ENCODE assay signal across 10 cellular contexts in genomic region chr1:42943166-42943565, GRCh38. TPM values are rescaled to one million over a fixed set of nuclear protein-coding genes. Genes with fewer than 3 reads are reported as not detected.
DNase-seq lines count a peak whose midpoint lies in the region; ATAC-seq, FAIRE-seq and TF ChIP-seq lines count a peak whose summit lies in the region.
"Had no signal": no experiment of that assay in that cellular context is flagged by ENCODE, and none has a peak within 500 bp of the region (broad histone marks: within the 10 kb centered on the region; RNA-seq: fewer than 3 reads in every experiment).

No MANE protein-coding gene starts in this region.

- H3K4me1 ChIP-seq in esophagus (ENCODE audit: control insufficient read depth in 2 of 2, insufficient read depth in 2 of 2, low read length in 1 of 2) = peaks cover 16 to 63% of the 10 kb centered on the region in 2 donors

- H3K9me3 Mint-ChIP-seq in T-cell = no peaks in the 10 kb centered on the region

- H3K27ac ChIP-seq in esophagus (ENCODE audit: low read depth in 2 of 2, low read length in 1 of 2) (peak overlapping the region; percentile 90 to 99), WERI-Rb-1 (no peak overlapping the region)

- 23 to 46% methylated on average over 7 of the region's 7 CpGs for WGBS in esophagus, 2 donors

- H3K27ac Mint-ChIP-seq in T-cell = peak overlapping the region; percentile 79 to 90

- H3K4me3 Mint-ChIP-seq in T-cell = peak overlapping the region in 1 of 3 donors; percentile 78

- H3K36me3 Mint-ChIP-seq in T-cell = peaks cover 45% of the 10 kb centered on the region

- intact Hi-C loops in head of caudate nucleus (cut with DNase I) = no loop called here

- CTCF ChIA-PET in T-cell (lab: Charles Lee) = interaction anchor here in 1 of 2 donors (0.7 to 1.2 kb wide), 2 partner anchors 12 to 23 kb away, joined by 3 read pairs; no protein-coding TSS in a partner anchor

- no peaks in the 10 kb centered on the region for H3K9me3 ChIP-seq in esophagus (ENCODE audit: control insufficient read depth in 2 of 2, insufficient read depth in 1 of 2, low read depth in 1 of 2, low read length in 1 of 2)
- no peaks in the 10 kb centered on the region for H3K9me3 ChIP-seq in WERI-Rb-1 (ENCODE audit: severe bottlenecking)

- H3K36me3 ChIP-seq in esophagus (ENCODE audit: control insufficient read depth in 2 of 2, insufficient read depth in 2 of 2, low read length in 1 of 2) (peaks cover 0 to 13% of the 10 kb centered on the region in 2 donors), WERI-Rb-1 (peaks cover 84% of the 10 kb centered on the region)

- peak; percentile 31 for FAIRE-seq in GM12891 (lab: Jason Lieb, UNC)
- FAIRE-seq: GM12892 had no signal

- peaks cover 97 to 100% (median 98%) of the 10 kb centered on the region in 3 donors for H3K4me1 Mint-ChIP-seq in T-cell

- H3K27me3 ChIP-seq in esophagus (ENCODE audit: control insufficient read depth in 1 of 2, insufficient read depth in 2 of 2, low read length in 2 of 2) (no peaks in the 10 kb centered on the region), WERI-Rb-1 (ENCODE audit: insufficient read depth, low read depth, severe bottlenecking) (no peaks in the 10 kb centered on the region)

- POLR2A ChIA-PET in T-cell (lab: Charles Lee) = interaction anchor here in 1 of 2 donors (1.3 kb wide), 1 partner anchor 8 kb away, joined by 3 read pairs; no protein-coding TSS in a partner anchor

- ATAC-seq in T-cell (replicated peaks in 1 of 4) = peak; percentile 65 to 74 (median 68)

- H3K4me3 ChIP-seq in esophagus (ENCODE audit: low read depth in 1 of 2, low read length in 2 of 2) (peak overlapping the region in 1 of 2 donors; percentile 8), WERI-Rb-1 (ENCODE audit: low read depth, low read length) (no peak overlapping the region)

- TF ChIP-seq CTCF in WERI-Rb-1 (IDR thresholded peaks at IDR 0.05; ENCODE audit: low read depth, low read length) = no peak

- DNase-seq in GM12891 (ENCODE audit: insufficient read length, low spot score) = no peak
- peak in 5 of 34 experiments; percentile 17 to 45 (median 38) for DNase-seq in T-cell
- DNase-seq in renal cortical epithelial cell (ENCODE audit: low read depth) = peak; percentile 93
- DNase-seq in WERI-Rb-1 = no peak
- no peak for DNase-seq in NCI-H446 treated with DMSO at 0.1 percent for 48 hours (lab: John Stamatoyannopoulos, UW)
- no peak for DNase-seq in head of caudate nucleus
- DNase-seq in NCI-H1105 (lab: John Stamatoyannopoulos, UW) = no peak
- DNase-seq: NCI-H748 treated with DMSO at 0.1 percent for 48 hours had no signal

- no peak for TF ChIP-seq POLR2A in GM12891 (IDR thresholded peaks at IDR 0.05; ENCODE audit: low read depth, low read length)

- no peaks in the 10 kb centered on the region for H3K27me3 Mint-ChIP-seq in T-cell

TF ChIP-seq in GM12891, 5 proteins besides CTCF, POLR2A, EP300 and RAD21:
- TF ChIP-seq TAF1 (IDR thresholded peaks at IDR 0.05; ENCODE audit: low read depth, low read length) = no peak
TF ChIP-seq in GM12891: peak in this region for 0.

RNA-seq across cellular contexts. Expression of gene SLC2A1, which starts 15.5 kb away (rescaled TPM):
- polyA plus RNA-seq in GM12891 (2012; ENCODE audit: low read depth, missing spikeins) = 33.9 TPM
- total RNA-seq in T-cell (10 to 100 TPM; 72.0 to 91.7 (median 83.9) TPM), renal cortical epithelial cell (413 and 578 TPM in 2 replicates)
- 100 to 1,000 TPM in 1 of 2 donors, 10 to 100 TPM in 1; 70.3 to 115 TPM for polyA plus RNA-seq in esophagus
